ENCODE assay signal across 16 cellular contexts in the genomic region with DNA sequence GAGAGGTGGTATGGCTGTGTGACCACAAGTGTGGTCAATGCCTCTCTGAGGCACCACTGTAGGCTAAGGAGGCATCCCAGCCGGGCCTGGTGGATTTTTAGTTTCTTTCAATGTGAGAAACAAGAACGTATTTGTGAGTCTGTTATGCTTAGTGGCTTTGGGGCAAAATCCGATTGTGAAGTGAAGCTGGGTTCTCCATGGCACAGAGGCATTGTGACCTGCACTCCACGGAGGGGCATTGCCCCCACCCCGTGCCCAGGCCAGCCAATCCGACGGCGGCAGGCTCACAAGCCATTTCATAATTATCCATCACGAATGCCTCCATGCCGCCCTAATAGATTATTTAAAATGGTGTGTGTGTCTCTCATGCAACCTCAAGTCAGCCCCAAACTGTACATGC.
A peak's percentile ranks its signal among the peaks of the same experiment; 100 is the strongest.
DNase-seq lines count a peak whose midpoint lies in the region; ATAC-seq lines count a peak whose summit lies in the region.
"Had no signal": no experiment of that assay in that cellular context is flagged by ENCODE, and none has a peak within 500 bp of the region (broad histone marks: within the 10 kb centered on the region; RNA-seq: fewer than 3 reads in every experiment).

No MANE protein-coding gene starts in this region.

- intact Hi-C loops in sciatic nerve (cut with DNase I): no loop called here

- H3K4me3 Mint-ChIP-seq in activated CD4-positive, alpha-beta T cell treated with anti-CD3 and anti-CD28 coated beads, Interleukin-2, amount 10 ng/mL, durations not matched to agents 7 days and 5 days: no peak overlapping the region
- H3K4me3 Mint-ChIP-seq: B cell; CD4-positive, CD25-positive, alpha-beta regulatory T cell; CD8-positive, alpha-beta T cell; HFFc6 had no signal

- peak; percentile 8 for DNase-seq in activated CD8-positive, alpha-beta memory T cell treated with anti-CD3 and anti-CD28 coated beads, Interleukin-2, amount 50 U/mL, for 48 hours
- DNase-seq in activated CD8-positive, alpha-beta memory T cell treated with anti-CD3 and anti-CD28 coated beads, Interleukin-2, amount 50 U/mL, for 4 hours: no peak
- DNase-seq in islet precursor cell: peak; percentile 32
- peak; percentile 53 for DNase-seq in mesenteric fat pad (ENCODE audit: low spot score)
- DNase-seq in sciatic nerve (ENCODE audit: low spot score): peak; percentile 30
- no peak for DNase-seq in activated CD4-positive, alpha-beta T cell treated with anti-CD3 and anti-CD28 coated beads, Interleukin-2, amount 10 ng/mL, durations not matched to agents 7 days and 5 days
- no peak for DNase-seq in NOMO-1 treated with dmso at 0.1 percent for 144 hours (lab: John Stamatoyannopoulos, UW; ENCODE audit: unreplicated experiment)
- DNase-seq: Caco-2; CD4-positive, CD25-positive, alpha-beta regulatory T cell; CD8-positive, alpha-beta T cell; DMS153; DND-41; GOT3; HFFc6 had no signal

- H3K9me3 Mint-ChIP-seq in activated CD4-positive, alpha-beta T cell treated with anti-CD3 and anti-CD28 coated beads, Interleukin-2, amount 10 ng/mL, durations not matched to agents 7 days and 5 days: no peaks in the 10 kb centered on the region
- H3K9me3 Mint-ChIP-seq: CD8-positive, alpha-beta T cell had no signal

- H3K36me3 Mint-ChIP-seq in activated CD4-positive, alpha-beta T cell treated with anti-CD3 and anti-CD28 coated beads, Interleukin-2, amount 10 ng/mL, durations not matched to agents 7 days and 5 days (ENCODE audit: low read depth): no peaks in the 10 kb centered on the region
- H3K36me3 Mint-ChIP-seq: CD4-positive, CD25-positive, alpha-beta regulatory T cell; CD8-positive, alpha-beta T cell had no signal

- POLR2A ChIA-PET in activated CD4-positive, alpha-beta T cell treated with anti-CD3 and anti-CD28 coated beads, Interleukin-2, amount 10 ng/mL, durations not matched to agents 7 days and 5 days (lab: Charles Lee): no interaction called here

- H3K27ac Mint-ChIP-seq in activated CD4-positive, alpha-beta T cell treated with anti-CD3 and anti-CD28 coated beads, Interleukin-2, amount 10 ng/mL, durations not matched to agents 7 days and 5 days: no peak overlapping the region
- H3K27ac Mint-ChIP-seq: B cell; CD4-positive, CD25-positive, alpha-beta regulatory T cell; CD8-positive, alpha-beta T cell; HFFc6 had no signal

- no peaks in the 10 kb centered on the region for H3K27me3 Mint-ChIP-seq in activated CD4-positive, alpha-beta T cell treated with anti-CD3 and anti-CD28 coated beads, Interleukin-2, amount 10 ng/mL, durations not matched to agents 7 days and 5 days
- H3K27me3 Mint-ChIP-seq: B cell; CD4-positive, CD25-positive, alpha-beta regulatory T cell had no signal

- no peak for ATAC-seq in sciatic nerve
- no peak for ATAC-seq in GM21515 (IDR thresholded peaks at IDR 0.05; ENCODE audit: unreplicated experiment)
- ATAC-seq: CD8-positive, alpha-beta T cell had no signal

- CTCF ChIA-PET in activated CD4-positive, alpha-beta T cell treated with anti-CD3 and anti-CD28 coated beads, Interleukin-2, amount 10 ng/mL, durations not matched to agents 7 days and 5 days (lab: Charles Lee): no interaction called here

- H3K4me1 Mint-ChIP-seq in activated CD4-positive, alpha-beta T cell treated with anti-CD3 and anti-CD28 coated beads, Interleukin-2, amount 10 ng/mL, durations not matched to agents 7 days and 5 days: no peaks in the 10 kb centered on the region
- H3K4me1 Mint-ChIP-seq: B cell; CD4-positive, CD25-positive, alpha-beta regulatory T cell had no signal

Comparison
In these comparisons a context has a peak if more than half of its experiments do, and no peak if none do; other contexts are left out.
1. DNase-seq: peak in activated CD8-positive, alpha-beta memory T cell treated with anti-CD3 and anti-CD28 coated beads, Interleukin-2, amount 50 U/mL, for 48 hours (single experiment), islet precursor cell (single experiment), mesenteric fat pad (single experiment) and sciatic nerve (single experiment); none in activated CD8-positive, alpha-beta memory T cell treated with anti-CD3 and anti-CD28 coated beads, Interleukin-2, amount 50 U/mL, for 4 hours (single experiment), activated CD4-positive, alpha-beta T cell treated with anti-CD3 and anti-CD28 coated beads, Interleukin-2, amount 10 ng/mL, durations not matched to agents 7 days and 5 days (single experiment) and NOMO-1 treated with dmso at 0.1 percent for 144 hours (single experiment).